ENCODE assay signal across 7 cellular contexts in genomic region chr2:230866704-230867561, GRCh38.
A peak's percentile ranks its signal among the peaks of the same experiment; 100 is the strongest.
DNase-seq lines count a peak whose midpoint lies in the region; FAIRE-seq and TF ChIP-seq lines count a peak whose summit lies in the region.

No MANE protein-coding gene starts in this region.

- H3K4me3 ChIP-seq in foreskin fibroblast (ENCODE audit: low read depth in 1 of 2, low read length in 2 of 2) (no peak overlapping the region), retinal pigment epithelial cell (ENCODE audit: low read length) (no peak overlapping the region)

- TF ChIP-seq CTCF in foreskin fibroblast (IDR thresholded peaks at IDR 0.05; ENCODE audit: low read depth, low read length) = no peak
- TF ChIP-seq CTCF in retinal pigment epithelial cell (conservative IDR thresholded peaks at IDR 0.05; ENCODE audit: low read depth, low read length) = peak; percentile 10

- no peak for DNase-seq in GM19239 (ENCODE audit: insufficient read length, low spot score)
- DNase-seq in NCI-H446 (lab: John Stamatoyannopoulos, UW) = peak; percentile 12 to 52
- DNase-seq in activated T-cell treated with anti-CD3 and anti-CD28 coated beads, Interleukin-2, amount 50 U/mL, for 1 hour = peak; percentile 71
- peak; percentile 30 to 71 for DNase-seq in foreskin fibroblast
- no peak for DNase-seq in retinal pigment epithelial cell (ENCODE audit: low read depth)
- no peak for DNase-seq in NCI-H187 treated with DMSO at 0.1 percent for 48 hours (lab: John Stamatoyannopoulos, UW)
- no peak for DNase-seq in NCI-H146 (lab: John Stamatoyannopoulos, UW)

- peak; percentile 44 for FAIRE-seq in GM19239 (lab: Jason Lieb, UNC)

Comparison
In these comparisons a context has a peak if more than half of its experiments do, and no peak if none do; other contexts are left out.
1. DNase-seq: peak in NCI-H446 (2 of 2), activated T-cell treated with anti-CD3 and anti-CD28 coated beads, Interleukin-2, amount 50 U/mL, for 1 hour (single experiment) and foreskin fibroblast (2 of 2); none in GM19239 (single experiment), retinal pigment epithelial cell (single experiment), NCI-H187 treated with DMSO at 0.1 percent for 48 hours (single experiment) and NCI-H146 (single experiment).